In genomic region chr3:111737712-111738097, GRCh38 we compare ENCODE assay signal across 8 cellular contexts.
DNase-seq lines count a peak whose midpoint lies in the region; ATAC-seq and TF ChIP-seq lines count a peak whose summit lies in the region.

No MANE protein-coding gene starts in this region.

- H3K27ac ChIP-seq in upper lobe of right lung = no peak overlapping the region

- no peaks in the 10 kb centered on the region for H3K4me1 ChIP-seq in upper lobe of right lung

- no peak overlapping the region for H3K27ac Mint-ChIP-seq in activated CD8-positive, alpha-beta memory T cell treated with anti-CD3 and anti-CD28 coated beads, Interleukin-2, amount 10 ng/mL, durations not matched to agents 7 days and 5 days
- no peak overlapping the region for H3K27ac Mint-ChIP-seq in endothelial cell (ENCODE audit: unreplicated experiment)

- H3K9me3 Mint-ChIP-seq in activated CD8-positive, alpha-beta memory T cell treated with anti-CD3 and anti-CD28 coated beads, Interleukin-2, amount 10 ng/mL, durations not matched to agents 7 days and 5 days (ENCODE audit: low read depth) = peaks cover 2% of the 10 kb centered on the region
- no peaks in the 10 kb centered on the region for H3K9me3 Mint-ChIP-seq in endothelial cell (ENCODE audit: unreplicated experiment)

- peak; percentile 56 for ATAC-seq in activated CD8-positive, alpha-beta memory T cell treated with anti-CD3 and anti-CD28 coated beads, Interleukin-2, amount 10 ng/mL, durations not matched to agents 7 days and 5 days
- ATAC-seq in left ventricle myocardium superior (peak; percentile 80), upper lobe of right lung (peak; percentile 78)

- peaks cover 10% of the 10 kb centered on the region for H3K36me3 Mint-ChIP-seq in activated CD8-positive, alpha-beta memory T cell treated with anti-CD3 and anti-CD28 coated beads, Interleukin-2, amount 10 ng/mL, durations not matched to agents 7 days and 5 days
- no peaks in the 10 kb centered on the region for H3K36me3 Mint-ChIP-seq in endothelial cell (ENCODE audit: low read depth, unreplicated experiment)

- TF ChIP-seq CTCF in upper lobe of right lung (IDR thresholded peaks at IDR 0.05) (no peak), endothelial cell (IDR thresholded peaks at IDR 0.05; ENCODE audit: unreplicated experiment) (no peak)

- H3K9me3 ChIP-seq in upper lobe of right lung = no peaks in the 10 kb centered on the region

- peaks cover 27% of the 10 kb centered on the region for H3K4me1 Mint-ChIP-seq in activated CD8-positive, alpha-beta memory T cell treated with anti-CD3 and anti-CD28 coated beads, Interleukin-2, amount 10 ng/mL, durations not matched to agents 7 days and 5 days
- H3K4me1 Mint-ChIP-seq in endothelial cell (ENCODE audit: unreplicated experiment) = no peaks in the 10 kb centered on the region

- H3K27me3 Mint-ChIP-seq in activated CD8-positive, alpha-beta memory T cell treated with anti-CD3 and anti-CD28 coated beads, Interleukin-2, amount 10 ng/mL, durations not matched to agents 7 days and 5 days = no peaks in the 10 kb centered on the region
- H3K27me3 Mint-ChIP-seq in endothelial cell (ENCODE audit: unreplicated experiment) = no peaks in the 10 kb centered on the region

- H3K4me3 ChIP-seq in upper lobe of right lung = no peak overlapping the region

- CTCF ChIA-PET in activated CD8-positive, alpha-beta memory T cell treated with anti-CD3 and anti-CD28 coated beads, Interleukin-2, amount 10 ng/mL, durations not matched to agents 7 days and 5 days (lab: Charles Lee) = interaction anchor here (1.0 kb wide), 1 partner anchor 123 kb away, joined by 4 read pairs; no protein-coding TSS in a partner anchor

- DNase-seq in activated CD8-positive, alpha-beta memory T cell treated with anti-CD3 and anti-CD28 coated beads, Interleukin-2, amount 10 ng/mL, durations not matched to agents 7 days and 5 days = no peak
- no peak for DNase-seq in activated CD8-positive, alpha-beta memory T cell treated with anti-CD3 and anti-CD28 coated beads for 24 hours
- DNase-seq in NCI-H2029 treated with DMSO at 0.1 percent for 48 hours (lab: John Stamatoyannopoulos, UW) (peak; percentile 87), left ventricle myocardium superior (peak; percentile 33), upper lobe of right lung (no peak), endothelial cell (ENCODE audit: low spot score) (no peak), posterior vena cava (ENCODE audit: low spot score) (no peak), SW 1271 (lab: John Stamatoyannopoulos, UW) (no peak)

- intact Hi-C loops in left ventricle myocardium superior (cut with micrococcal nuclease) (loop anchor here (5.0 kb wide), 1 partner anchor 125 kb away; no protein-coding TSS in a partner anchor), upper lobe of right lung (cut with DNase I) (no loop called here), posterior vena cava (cut with DNase I) (no loop called here)

- H3K4me3 Mint-ChIP-seq in activated CD8-positive, alpha-beta memory T cell treated with anti-CD3 and anti-CD28 coated beads, Interleukin-2, amount 10 ng/mL, durations not matched to agents 7 days and 5 days = no peak overlapping the region
- no peak overlapping the region for H3K4me3 Mint-ChIP-seq in endothelial cell (ENCODE audit: unreplicated experiment)

- H3K36me3 ChIP-seq in upper lobe of right lung = no peaks in the 10 kb centered on the region

- no peaks in the 10 kb centered on the region for H3K27me3 ChIP-seq in upper lobe of right lung

Comparison
In these comparisons a context has a peak if more than half of its experiments do, and no peak if none do; other contexts are left out.
1. DNase-seq: peak in NCI-H2029 treated with DMSO at 0.1 percent for 48 hours (single experiment) and left ventricle myocardium superior (single experiment); none in activated CD8-positive, alpha-beta memory T cell treated with anti-CD3 and anti-CD28 coated beads, Interleukin-2, amount 10 ng/mL, durations not matched to agents 7 days and 5 days (single experiment), activated CD8-positive, alpha-beta memory T cell treated with anti-CD3 and anti-CD28 coated beads for 24 hours (single experiment), upper lobe of right lung (single experiment), endothelial cell (single experiment), posterior vena cava (single experiment) and SW 1271 (0 of 2).
2. Peak in every context shown above with its lines, with median percentiles within 50 percentile points of each other: ATAC-seq.